In the genomic region with DNA sequence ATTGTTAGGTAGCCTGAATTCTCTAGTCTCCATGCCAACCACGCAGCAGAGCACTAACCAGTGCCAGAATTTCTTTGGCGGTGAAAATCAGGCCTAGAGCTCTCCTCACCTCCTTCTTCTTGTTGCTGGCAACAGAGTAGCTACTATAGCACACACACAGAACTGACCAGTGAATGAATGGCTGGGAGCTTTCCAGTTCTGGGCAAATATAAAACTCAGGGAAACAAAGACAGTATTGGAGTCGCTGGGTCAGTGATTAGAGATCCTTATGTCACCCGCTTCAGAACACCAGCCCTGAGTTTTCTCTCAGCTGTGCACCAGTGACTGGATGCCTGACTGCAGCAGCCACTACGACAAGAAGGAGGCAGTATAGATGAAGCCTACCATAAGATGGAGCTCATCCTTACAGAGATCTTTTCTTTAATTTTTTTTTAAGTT, we compare ENCODE assay signal across 9 cellular contexts.
DNase-seq lines count a peak whose midpoint lies in the region; ATAC-seq lines count a peak whose summit lies in the region.
"Had no signal": no experiment of that assay in that cellular context is flagged by ENCODE, and none has a peak within 500 bp of the region (broad histone marks: within the 10 kb centered on the region; RNA-seq: fewer than 3 reads in every experiment).

No MANE protein-coding gene starts in this region.

- no peak for ATAC-seq in GM21447 (IDR thresholded peaks at IDR 0.05; ENCODE audit: unreplicated experiment)
- ATAC-seq in GM21360 (IDR thresholded peaks at IDR 0.05; ENCODE audit: unreplicated experiment) = no peak

- peak; percentile 33 for DNase-seq in NCI-H774 (lab: John Stamatoyannopoulos, UW)
- peak; percentile 97 for DNase-seq in cerebellar cortex (ENCODE audit: low spot score)
- DNase-seq in hippocampal formation (lab: John Stamatoyannopoulos, UW) = peak; percentile 82 to 97
- DNase-seq in retina = peak; percentile 13
- DNase-seq in NCI-H187 (lab: John Stamatoyannopoulos, UW) = no peak
- DNase-seq: CD8-positive, alpha-beta memory T cell; NCI-H2171 had no signal

Comparison
In these comparisons a context has a peak if more than half of its experiments do, and no peak if none do; other contexts are left out.
1. DNase-seq: peak in NCI-H774 (single experiment), cerebellar cortex (single experiment), hippocampal formation (2 of 2) and retina (single experiment); none in NCI-H187 (0 of 2).